13 cellular contexts compared by ENCODE assay signal in the genomic region with DNA sequence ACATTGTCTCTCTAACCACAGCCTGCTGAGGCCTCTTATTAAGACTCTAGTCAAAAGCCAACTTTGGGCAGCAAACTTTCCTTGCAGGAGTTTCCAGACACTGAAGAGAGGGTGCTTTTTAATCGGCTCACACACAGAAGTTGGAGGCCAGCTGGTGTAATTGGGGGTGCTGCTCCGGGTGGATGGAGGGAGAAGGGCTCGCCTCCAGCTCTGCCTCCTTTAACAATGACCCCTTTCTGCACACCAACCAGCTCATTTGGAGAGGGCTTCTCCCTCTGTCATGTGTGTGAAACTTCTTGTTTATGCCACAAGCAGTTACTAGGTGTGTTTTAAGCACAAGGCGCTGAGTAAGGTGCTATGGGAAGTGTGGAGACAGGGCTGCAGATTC. TPM values are rescaled to one million over a fixed set of nuclear protein-coding genes. Genes with fewer than 3 reads are reported as not detected.
DNase-seq lines count a peak whose midpoint lies in the region; ATAC-seq and TF ChIP-seq lines count a peak whose summit lies in the region.
"Had no signal": no experiment of that assay in that cellular context is flagged by ENCODE, and none has a peak within 500 bp of the region (broad histone marks: within the 10 kb centered on the region; RNA-seq: fewer than 3 reads in every experiment).

No MANE protein-coding gene starts in this region.

- no peak overlapping the region for H3K27ac ChIP-seq in GM23248
- peak overlapping the region; percentile 64 for H3K27ac ChIP-seq in ovary
- H3K27ac ChIP-seq: pancreas had no signal

- no peak overlapping the region for H3K4me2 ChIP-seq in GM23248 (ENCODE audit: unreplicated experiment)

- DNase-seq in GM23248 (peak; percentile 4), RPMI7951 (ENCODE audit: low read depth) (peak; percentile 30), globus pallidus (ENCODE audit: low spot score) (peak; percentile 55), ovary (no peak)
- no peak for DNase-seq in activated T-cell treated with anti-CD3 and anti-CD28 coated beads, Interleukin-2, amount 50 U/mL, for 48 hours
- DNase-seq: activated naive CD4-positive, alpha-beta T cell treated with anti-CD3 and anti-CD28 coated beads, Interleukin-2, amount 50 U/mL, for 16 hours; CD4-positive, CD25-positive, alpha-beta regulatory T cell; MG63; stimulated activated CD4-positive, alpha-beta T cell treated with anti-CD3 and anti-CD28 coated beads, Interleukin-12 subunit alpha, Interleukin-12 subunit beta, amount 100 ng/mL, for 4 hours had no signal

- no peak for TF ChIP-seq POLR2A in ovary (IDR thresholded peaks at IDR 0.05)

- no peak overlapping the region for H2AFZ ChIP-seq in GM23248

- H3K4me1 ChIP-seq in GM23248 (ENCODE audit: insufficient read depth), result peaks cover 21% of the 10 kb centered on the region
- peaks cover 9% of the 10 kb centered on the region for H3K4me1 ChIP-seq in ovary (ENCODE audit: insufficient read depth)

- ATAC-seq in GM21526 (IDR thresholded peaks at IDR 0.05; ENCODE audit: low FRiP score, unreplicated experiment) (no peak), GM21528 (IDR thresholded peaks at IDR 0.05; ENCODE audit: low FRiP score, unreplicated experiment) (no peak), GM21390 (IDR thresholded peaks at IDR 0.05; ENCODE audit: unreplicated experiment) (no peak)
- ATAC-seq: pancreas had no signal

- H3F3A ChIP-seq in GM23248 (ENCODE audit: insufficient read depth), result peaks cover 12% of the 10 kb centered on the region

- H3K9me3 ChIP-seq in GM23248 (ENCODE audit: low read depth), result no peaks in the 10 kb centered on the region
- no peaks in the 10 kb centered on the region for H3K9me3 ChIP-seq in ovary
- H3K9me3 ChIP-seq: MG63, pancreas had no signal

- no peaks in the 10 kb centered on the region for H3K79me2 ChIP-seq in GM23248 (ENCODE audit: insufficient read depth)

- H4K20me1 ChIP-seq in GM23248 (ENCODE audit: insufficient read depth), result no peaks in the 10 kb centered on the region

- in situ Hi-C loops in GM23248 (cut with MboI), result no loop called here

- no peaks in the 10 kb centered on the region for H3K9me2 ChIP-seq in GM23248 (ENCODE audit: insufficient read depth)

- TF ChIP-seq CTCF in ovary (IDR thresholded peaks at IDR 0.05), result no peak

- no peaks in the 10 kb centered on the region for H3K36me3 ChIP-seq in GM23248 (ENCODE audit: low read depth)
- no peaks in the 10 kb centered on the region for H3K36me3 ChIP-seq in ovary
- H3K36me3 ChIP-seq: MG63, pancreas had no signal

- 57 to 58% methylated on average over 4 of the region's 4 CpGs for WGBS in GM23248 (ENCODE audit: low coverage in 1 of 2, low lambda C conversion rate in 2 of 2, missing lambda C conversion rate in 2 of 2), 2 experiments
- 59 to 65% (median 62%) methylated on average over 4 of the region's 4 CpGs for WGBS in ovary, 3 donors

- no peaks in the 10 kb centered on the region for H3K27me3 ChIP-seq in GM23248 (replicated peaks; ENCODE audit: insufficient read depth)
- no peaks in the 10 kb centered on the region for H3K27me3 ChIP-seq in ovary
- H3K27me3 ChIP-seq: MG63, pancreas had no signal

- no peak overlapping the region for H3K9ac ChIP-seq in GM23248

- H3K4me3 ChIP-seq in GM23248 (no peak overlapping the region), ovary (no peak overlapping the region)
- H3K4me3 ChIP-seq: MG63, pancreas had no signal

- no peak for TF ChIP-seq EP300 in ovary (IDR thresholded peaks at IDR 0.05)

- intact Hi-C loops in ovary (cut with DNase I), result loop anchor here in 3 of 4 donors (5.0 to 10.0 kb wide), 3 partner anchors 47 to 140 kb away; no protein-coding TSS in a partner anchor

RNA-seq across cellular contexts. Expression of gene MAGEF1, which starts 5.7 kb away (rescaled TPM):
- total RNA-seq in GM23248 (2014; rRNA removed; shearing (Covaris generic)), result 25.0 and 38.9 TPM in 2 replicates
- polyA plus RNA-seq in GM23248 (2016; fragmentation: Nextera tagmentation; extraction: Ambion mirVana) (38.7 and 39.0 TPM in 2 replicates), ovary (10 to 100 TPM; 29.6 to 48.7 TPM)
- 26.6 and 33.9 TPM in 2 replicates for total RNA-seq in RPMI7951 (2014; rRNA removed; shearing (Covaris generic))
- 10 to 100 TPM; 28.3 to 48.6 (median 39.7) TPM for total RNA-seq in ovary

Comparison
In these comparisons a context has a peak if more than half of its experiments do, and no peak if none do; other contexts are left out.
1. DNase-seq: peak in GM23248 (single experiment), RPMI7951 (single experiment) and globus pallidus (single experiment); none in ovary (0 of 5) and activated T-cell treated with anti-CD3 and anti-CD28 coated beads, Interleukin-2, amount 50 U/mL, for 48 hours (0 of 2).